ENCODE assay signal across 1 cellular context in the genomic region with DNA sequence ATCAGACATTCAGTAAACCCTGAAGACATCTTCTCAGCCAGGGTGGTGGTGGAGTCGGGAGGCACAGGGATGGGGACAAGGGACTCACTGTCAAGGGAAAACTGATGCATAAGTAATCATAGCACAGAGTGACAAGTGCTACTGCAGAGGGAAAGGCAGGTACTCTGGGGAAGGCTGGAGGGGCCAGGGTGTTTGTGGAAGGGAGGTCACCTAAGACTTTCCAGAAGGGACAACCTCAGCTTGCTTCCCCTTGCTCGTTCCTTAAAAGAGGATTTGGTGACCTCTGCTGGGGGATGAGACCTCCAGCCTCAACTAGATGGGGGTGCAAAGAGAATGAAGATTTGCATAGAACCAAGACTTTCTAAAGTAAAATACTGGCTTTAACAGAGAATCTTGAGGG.
TF ChIP-seq lines count a peak whose summit lies in the region.

No MANE protein-coding gene starts in this region.

TF ChIP-seq in K562, 482 proteins besides CTCF, POLR2A, EP300 and RAD21 (continued from another document):
- TF ChIP-seq NKRF (IDR thresholded peaks at IDR 0.05; ENCODE audit: borderline replicate concordance) = no peak
